In the genomic region with DNA sequence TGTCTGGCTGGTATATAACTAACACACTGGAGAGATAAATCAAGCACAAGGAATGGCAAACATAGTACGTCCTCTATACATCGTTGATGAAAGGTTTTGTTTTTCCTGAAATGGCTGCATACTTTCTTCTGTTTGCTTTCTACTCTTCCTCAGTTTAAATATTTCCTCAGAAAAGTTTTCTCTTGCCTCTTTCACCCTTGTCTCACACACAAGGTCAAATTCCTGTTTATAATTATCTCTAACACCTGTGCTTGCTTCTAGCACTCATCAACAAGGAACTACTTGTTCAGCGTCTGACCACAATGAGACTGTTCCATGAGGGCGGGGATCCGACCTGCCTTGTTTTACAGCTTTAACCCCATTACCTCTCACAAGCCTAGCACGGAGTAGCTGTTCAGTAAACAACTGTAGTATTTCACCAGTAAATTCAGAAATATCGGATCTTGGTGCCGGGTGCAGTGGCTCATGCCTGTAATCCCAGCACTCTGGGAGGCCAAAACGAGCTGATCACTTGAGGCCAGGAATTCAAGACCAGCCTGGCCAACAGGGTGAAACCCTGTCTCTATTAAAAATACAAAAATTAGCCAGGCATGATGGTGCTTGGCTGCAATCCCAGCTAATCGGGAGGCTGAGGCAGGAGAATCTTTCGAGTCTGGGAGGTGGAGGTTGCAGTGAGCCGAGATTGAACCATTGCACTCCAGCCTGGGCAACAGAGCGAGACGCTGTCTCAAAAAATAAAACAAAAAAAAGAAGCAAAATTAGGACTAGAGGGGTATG, we compare ENCODE assay signal across 1 cellular context.
A peak's percentile ranks its signal among the peaks of the same experiment; 100 is the strongest.
TF ChIP-seq lines count a peak whose summit lies in the region.

No MANE protein-coding gene starts in this region.

TF ChIP-seq in HepG2, 621 proteins besides CTCF, POLR2A, EP300 and RAD21 (continued from another document and continues in another):
- TF ChIP-seq, protein P1, sequence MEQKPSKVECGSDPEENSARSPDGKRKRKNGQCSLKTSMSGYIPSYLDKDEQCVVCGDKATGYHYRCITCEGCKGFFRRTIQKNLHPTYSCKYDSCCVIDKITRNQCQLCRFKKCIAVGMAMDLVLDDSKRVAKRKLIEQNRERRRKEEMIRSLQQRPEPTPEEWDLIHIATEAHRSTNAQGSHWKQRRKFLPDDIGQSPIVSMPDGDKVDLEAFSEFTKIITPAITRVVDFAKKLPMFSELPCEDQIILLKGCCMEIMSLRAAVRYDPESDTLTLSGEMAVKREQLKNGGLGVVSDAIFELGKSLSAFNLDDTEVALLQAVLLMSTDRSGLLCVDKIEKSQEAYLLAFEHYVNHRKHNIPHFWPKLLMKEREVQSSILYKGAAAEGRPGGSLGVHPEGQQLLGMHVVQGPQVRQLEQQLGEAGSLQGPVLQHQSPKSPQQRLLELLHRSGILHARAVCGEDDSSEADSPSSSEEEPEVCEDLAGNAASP (CRISPR knock-in tag; IDR thresholded peaks at IDR 0.05; ENCODE audit: borderline replicate concordance): peak; percentile 44; the same call in 1 of the 2 replicates
- no peak for TF ChIP-seq ZNF430 (CRISPR knock-in tag; IDR thresholded peaks at IDR 0.05)
- no peak for TF ChIP-seq MYC (CRISPR knock-in tag; IDR thresholded peaks at IDR 0.05; ENCODE audit: borderline replicate concordance)
- no peak for TF ChIP-seq HNF4G (IDR thresholded peaks at IDR 0.05; ENCODE audit: borderline replicate concordance, low read depth, low read length)
- no peak for TF ChIP-seq HNF4G (CRISPR knock-in tag; IDR thresholded peaks at IDR 0.05; ENCODE audit: borderline replicate concordance, low read depth)
- no peak for TF ChIP-seq MBD4 (IDR thresholded peaks at IDR 0.05; ENCODE audit: borderline replicate concordance, low read length)
- no peak for TF ChIP-seq ZNF136 (CRISPR knock-in tag; IDR thresholded peaks at IDR 0.05; ENCODE audit: low read depth)
- TF ChIP-seq, protein P2, sequence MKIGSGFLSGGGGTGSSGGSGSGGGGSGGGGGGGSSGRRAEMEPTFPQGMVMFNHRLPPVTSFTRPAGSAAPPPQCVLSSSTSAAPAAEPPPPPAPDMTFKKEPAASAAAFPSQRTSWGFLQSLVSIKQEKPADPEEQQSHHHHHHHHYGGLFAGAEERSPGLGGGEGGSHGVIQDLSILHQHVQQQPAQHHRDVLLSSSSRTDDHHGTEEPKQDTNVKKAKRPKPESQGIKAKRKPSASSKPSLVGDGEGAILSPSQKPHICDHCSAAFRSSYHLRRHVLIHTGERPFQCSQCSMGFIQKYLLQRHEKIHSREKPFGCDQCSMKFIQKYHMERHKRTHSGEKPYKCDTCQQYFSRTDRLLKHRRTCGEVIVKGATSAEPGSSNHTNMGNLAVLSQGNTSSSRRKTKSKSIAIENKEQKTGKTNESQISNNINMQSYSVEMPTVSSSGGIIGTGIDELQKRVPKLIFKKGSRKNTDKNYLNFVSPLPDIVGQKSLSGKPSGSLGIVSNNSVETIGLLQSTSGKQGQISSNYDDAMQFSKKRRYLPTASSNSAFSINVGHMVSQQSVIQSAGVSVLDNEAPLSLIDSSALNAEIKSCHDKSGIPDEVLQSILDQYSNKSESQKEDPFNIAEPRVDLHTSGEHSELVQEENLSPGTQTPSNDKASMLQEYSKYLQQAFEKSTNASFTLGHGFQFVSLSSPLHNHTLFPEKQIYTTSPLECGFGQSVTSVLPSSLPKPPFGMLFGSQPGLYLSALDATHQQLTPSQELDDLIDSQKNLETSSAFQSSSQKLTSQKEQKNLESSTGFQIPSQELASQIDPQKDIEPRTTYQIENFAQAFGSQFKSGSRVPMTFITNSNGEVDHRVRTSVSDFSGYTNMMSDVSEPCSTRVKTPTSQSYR (CRISPR knock-in tag; IDR thresholded peaks at IDR 0.05; ENCODE audit: borderline replicate concordance): no peak
- peak; percentile 87 for TF ChIP-seq RARA (CRISPR knock-in tag; IDR thresholded peaks at IDR 0.05)
- TF ChIP-seq, protein P3, sequence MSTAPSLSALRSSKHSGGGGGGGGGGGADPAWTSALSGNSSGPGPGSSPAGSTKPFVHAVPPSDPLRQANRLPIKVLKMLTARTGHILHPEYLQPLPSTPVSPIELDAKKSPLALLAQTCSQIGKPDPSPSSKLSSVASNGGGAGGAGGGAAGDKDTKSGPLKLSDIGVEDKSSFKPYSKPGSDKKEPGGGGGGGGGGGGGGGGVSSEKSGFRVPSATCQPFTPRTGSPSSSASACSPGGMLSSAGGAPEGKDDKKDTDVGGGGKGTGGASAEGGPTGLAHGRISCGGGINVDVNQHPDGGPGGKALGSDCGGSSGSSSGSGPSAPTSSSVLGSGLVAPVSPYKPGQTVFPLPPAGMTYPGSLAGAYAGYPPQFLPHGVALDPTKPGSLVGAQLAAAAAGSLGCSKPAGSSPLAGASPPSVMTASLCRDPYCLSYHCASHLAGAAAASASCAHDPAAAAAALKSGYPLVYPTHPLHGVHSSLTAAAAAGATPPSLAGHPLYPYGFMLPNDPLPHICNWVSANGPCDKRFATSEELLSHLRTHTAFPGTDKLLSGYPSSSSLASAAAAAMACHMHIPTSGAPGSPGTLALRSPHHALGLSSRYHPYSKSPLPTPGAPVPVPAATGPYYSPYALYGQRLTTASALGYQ (CRISPR knock-in tag; IDR thresholded peaks at IDR 0.05): peak; percentile 73; the same call in 1 of the 2 replicates
- peak; percentile 41; the same call in 1 of the 2 replicates for TF ChIP-seq ZNF878 (CRISPR knock-in tag; IDR thresholded peaks at IDR 0.05)
- peak; percentile 50; the same call in 1 of the 2 replicates for TF ChIP-seq HOXA3 (CRISPR knock-in tag; IDR thresholded peaks at IDR 0.05)
- TF ChIP-seq SCMH1 (CRISPR knock-in tag; IDR thresholded peaks at IDR 0.05; ENCODE audit: borderline replicate concordance): no peak
- TF ChIP-seq MAF1 (CRISPR knock-in tag; IDR thresholded peaks at IDR 0.05; ENCODE audit: borderline replicate concordance): no peak
- TF ChIP-seq HNF4A (CRISPR knock-in tag; IDR thresholded peaks at IDR 0.05): peak; percentile 63; the same call in 1 of the 2 replicates
- TF ChIP-seq POLR2AphosphoS5 (IDR thresholded peaks at IDR 0.05; ENCODE audit: low read depth, low read length): no peak
- TF ChIP-seq SNAPC2 (CRISPR knock-in tag; IDR thresholded peaks at IDR 0.05): 0 out of 2 replicates have a peak, but pooled peaks have one; percentile 38
- TF ChIP-seq AHR (CRISPR knock-in tag; IDR thresholded peaks at IDR 0.05): no peak
- TF ChIP-seq, protein P4, sequence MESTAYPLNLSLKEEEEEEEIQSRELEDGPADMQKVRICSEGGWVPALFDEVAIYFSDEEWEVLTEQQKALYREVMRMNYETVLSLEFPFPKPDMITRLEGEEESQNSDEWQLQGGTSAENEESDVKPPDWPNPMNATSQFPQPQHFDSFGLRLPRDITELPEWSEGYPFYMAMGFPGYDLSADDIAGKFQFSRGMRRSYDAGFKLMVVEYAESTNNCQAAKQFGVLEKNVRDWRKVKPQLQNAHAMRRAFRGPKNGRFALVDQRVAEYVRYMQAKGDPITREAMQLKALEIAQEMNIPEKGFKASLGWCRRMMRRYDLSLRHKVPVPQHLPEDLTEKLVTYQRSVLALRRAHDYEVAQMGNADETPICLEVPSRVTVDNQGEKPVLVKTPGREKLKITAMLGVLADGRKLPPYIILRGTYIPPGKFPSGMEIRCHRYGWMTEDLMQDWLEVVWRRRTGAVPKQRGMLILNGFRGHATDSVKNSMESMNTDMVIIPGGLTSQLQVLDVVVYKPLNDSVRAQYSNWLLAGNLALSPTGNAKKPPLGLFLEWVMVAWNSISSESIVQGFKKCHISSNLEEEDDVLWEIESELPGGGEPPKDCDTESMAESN (CRISPR knock-in tag; conservative IDR thresholded peaks at IDR 0.05): no peak
- TF ChIP-seq TCF7L2 (IDR thresholded peaks at IDR 0.05; ENCODE audit: low read depth, low read length): no peak
- peak; percentile 54 for TF ChIP-seq TCF7 (IDR thresholded peaks at IDR 0.05; ENCODE audit: low read depth)
- 0 out of 2 replicates have a peak, but pooled peaks have one; percentile 52 for TF ChIP-seq ARNT2 (CRISPR knock-in tag; IDR thresholded peaks at IDR 0.05; ENCODE audit: low read depth)
- TF ChIP-seq ZNF709 (CRISPR knock-in tag; IDR thresholded peaks at IDR 0.05): no peak
- TF ChIP-seq ZNF34 (CRISPR knock-in tag; IDR thresholded peaks at IDR 0.05; ENCODE audit: borderline replicate concordance): no peak
- no peak for TF ChIP-seq HNRNPH1 (optimal IDR thresholded peaks at IDR 0.05; ENCODE audit: low read depth, low read length)
- TF ChIP-seq ZNF205 (CRISPR knock-in tag; IDR thresholded peaks at IDR 0.05): no peak; the same call in 1 of the 2 replicates
- no peak for TF ChIP-seq FOXA1 (IDR thresholded peaks at IDR 0.05)
- peak; percentile 68 for TF ChIP-seq FOXA1 (CRISPR knock-in tag; IDR thresholded peaks at IDR 0.05)
- TF ChIP-seq KLF15 (CRISPR knock-in tag; IDR thresholded peaks at IDR 0.05; ENCODE audit: borderline replicate concordance): no peak
- TF ChIP-seq YY1 (IDR thresholded peaks at IDR 0.05; ENCODE audit: insufficient read depth, insufficient replicate concordance, low read depth, low read length): no peak
- no peak for TF ChIP-seq ZNF782 (CRISPR knock-in tag; IDR thresholded peaks at IDR 0.05; ENCODE audit: borderline replicate concordance)
- no peak for TF ChIP-seq ZBTB7B (CRISPR knock-in tag; IDR thresholded peaks at IDR 0.05)
- TF ChIP-seq ZBTB8A (CRISPR knock-in tag; IDR thresholded peaks at IDR 0.05; ENCODE audit: borderline replicate concordance, low read depth): no peak
- TF ChIP-seq TOPORS (CRISPR knock-in tag; IDR thresholded peaks at IDR 0.05): 0 out of 2 replicates have a peak, but pooled peaks have one; percentile 32
- no peak for TF ChIP-seq KDM6A (CRISPR knock-in tag; IDR thresholded peaks at IDR 0.05; ENCODE audit: low read depth)
- no peak for TF ChIP-seq ZNF343 (CRISPR knock-in tag; IDR thresholded peaks at IDR 0.05)
- TF ChIP-seq KLF16 (CRISPR knock-in tag; IDR thresholded peaks at IDR 0.05): peak in 1 of 2 experiments; percentile 23; a peak in 1 of 4 replicates
- no peak for TF ChIP-seq ZNF235 (CRISPR knock-in tag; IDR thresholded peaks at IDR 0.05; ENCODE audit: borderline replicate concordance)
- TF ChIP-seq ZNF446 (CRISPR knock-in tag; IDR thresholded peaks at IDR 0.05): no peak
- TF ChIP-seq KLF12 (CRISPR knock-in tag; IDR thresholded peaks at IDR 0.05; ENCODE audit: borderline replicate concordance): no peak
- no peak for TF ChIP-seq ATAD3A (CRISPR knock-in tag; IDR thresholded peaks at IDR 0.05)
- TF ChIP-seq TEAD3 (CRISPR knock-in tag; optimal IDR thresholded peaks at IDR 0.05; ENCODE audit: borderline replicate concordance): peak; percentile 71
- TF ChIP-seq NFYB (CRISPR knock-in tag; IDR thresholded peaks at IDR 0.05): no peak
- TF ChIP-seq, protein P5, sequence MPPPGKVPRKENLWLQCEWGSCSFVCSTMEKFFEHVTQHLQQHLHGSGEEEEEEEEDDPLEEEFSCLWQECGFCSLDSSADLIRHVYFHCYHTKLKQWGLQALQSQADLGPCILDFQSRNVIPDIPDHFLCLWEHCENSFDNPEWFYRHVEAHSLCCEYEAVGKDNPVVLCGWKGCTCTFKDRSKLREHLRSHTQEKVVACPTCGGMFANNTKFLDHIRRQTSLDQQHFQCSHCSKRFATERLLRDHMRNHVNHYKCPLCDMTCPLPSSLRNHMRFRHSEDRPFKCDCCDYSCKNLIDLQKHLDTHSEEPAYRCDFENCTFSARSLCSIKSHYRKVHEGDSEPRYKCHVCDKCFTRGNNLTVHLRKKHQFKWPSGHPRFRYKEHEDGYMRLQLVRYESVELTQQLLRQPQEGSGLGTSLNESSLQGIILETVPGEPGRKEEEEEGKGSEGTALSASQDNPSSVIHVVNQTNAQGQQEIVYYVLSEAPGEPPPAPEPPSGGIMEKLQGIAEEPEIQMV (CRISPR knock-in tag; IDR thresholded peaks at IDR 0.05; ENCODE audit: low read depth): 0 out of 2 replicates have a peak, but pooled peaks have one; percentile 29
- TF ChIP-seq SP1 (IDR thresholded peaks at IDR 0.05): no peak
- no peak for TF ChIP-seq SP1 (CRISPR knock-in tag; IDR thresholded peaks at IDR 0.05)
- TF ChIP-seq ZNF282 (IDR thresholded peaks at IDR 0.05; ENCODE audit: partially characterized antibody): no peak
- peak; percentile 77 for TF ChIP-seq NFIC (IDR thresholded peaks at IDR 0.05; ENCODE audit: low read length)
- TF ChIP-seq, protein P6, sequence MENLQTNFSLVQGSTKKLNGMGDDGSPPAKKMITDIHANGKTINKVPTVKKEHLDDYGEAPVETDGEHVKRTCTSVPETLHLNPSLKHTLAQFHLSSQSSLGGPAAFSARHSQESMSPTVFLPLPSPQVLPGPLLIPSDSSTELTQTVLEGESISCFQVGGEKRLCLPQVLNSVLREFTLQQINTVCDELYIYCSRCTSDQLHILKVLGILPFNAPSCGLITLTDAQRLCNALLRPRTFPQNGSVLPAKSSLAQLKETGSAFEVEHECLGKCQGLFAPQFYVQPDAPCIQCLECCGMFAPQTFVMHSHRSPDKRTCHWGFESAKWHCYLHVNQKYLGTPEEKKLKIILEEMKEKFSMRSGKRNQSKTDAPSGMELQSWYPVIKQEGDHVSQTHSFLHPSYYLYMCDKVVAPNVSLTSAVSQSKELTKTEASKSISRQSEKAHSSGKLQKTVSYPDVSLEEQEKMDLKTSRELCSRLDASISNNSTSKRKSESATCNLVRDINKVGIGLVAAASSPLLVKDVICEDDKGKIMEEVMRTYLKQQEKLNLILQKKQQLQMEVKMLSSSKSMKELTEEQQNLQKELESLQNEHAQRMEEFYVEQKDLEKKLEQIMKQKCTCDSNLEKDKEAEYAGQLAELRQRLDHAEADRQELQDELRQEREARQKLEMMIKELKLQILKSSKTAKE (CRISPR knock-in tag; IDR thresholded peaks at IDR 0.05; ENCODE audit: borderline replicate concordance): peak; percentile 78
- peak; percentile 40; the same call in 1 of the 2 replicates for TF ChIP-seq FOXP1 (IDR thresholded peaks at IDR 0.05)
- TF ChIP-seq FOXP1 (CRISPR knock-in tag; IDR thresholded peaks at IDR 0.05): peak; percentile 92
- TF ChIP-seq DNMT1 (CRISPR knock-in tag; IDR thresholded peaks at IDR 0.05): no peak
- TF ChIP-seq, protein P7, sequence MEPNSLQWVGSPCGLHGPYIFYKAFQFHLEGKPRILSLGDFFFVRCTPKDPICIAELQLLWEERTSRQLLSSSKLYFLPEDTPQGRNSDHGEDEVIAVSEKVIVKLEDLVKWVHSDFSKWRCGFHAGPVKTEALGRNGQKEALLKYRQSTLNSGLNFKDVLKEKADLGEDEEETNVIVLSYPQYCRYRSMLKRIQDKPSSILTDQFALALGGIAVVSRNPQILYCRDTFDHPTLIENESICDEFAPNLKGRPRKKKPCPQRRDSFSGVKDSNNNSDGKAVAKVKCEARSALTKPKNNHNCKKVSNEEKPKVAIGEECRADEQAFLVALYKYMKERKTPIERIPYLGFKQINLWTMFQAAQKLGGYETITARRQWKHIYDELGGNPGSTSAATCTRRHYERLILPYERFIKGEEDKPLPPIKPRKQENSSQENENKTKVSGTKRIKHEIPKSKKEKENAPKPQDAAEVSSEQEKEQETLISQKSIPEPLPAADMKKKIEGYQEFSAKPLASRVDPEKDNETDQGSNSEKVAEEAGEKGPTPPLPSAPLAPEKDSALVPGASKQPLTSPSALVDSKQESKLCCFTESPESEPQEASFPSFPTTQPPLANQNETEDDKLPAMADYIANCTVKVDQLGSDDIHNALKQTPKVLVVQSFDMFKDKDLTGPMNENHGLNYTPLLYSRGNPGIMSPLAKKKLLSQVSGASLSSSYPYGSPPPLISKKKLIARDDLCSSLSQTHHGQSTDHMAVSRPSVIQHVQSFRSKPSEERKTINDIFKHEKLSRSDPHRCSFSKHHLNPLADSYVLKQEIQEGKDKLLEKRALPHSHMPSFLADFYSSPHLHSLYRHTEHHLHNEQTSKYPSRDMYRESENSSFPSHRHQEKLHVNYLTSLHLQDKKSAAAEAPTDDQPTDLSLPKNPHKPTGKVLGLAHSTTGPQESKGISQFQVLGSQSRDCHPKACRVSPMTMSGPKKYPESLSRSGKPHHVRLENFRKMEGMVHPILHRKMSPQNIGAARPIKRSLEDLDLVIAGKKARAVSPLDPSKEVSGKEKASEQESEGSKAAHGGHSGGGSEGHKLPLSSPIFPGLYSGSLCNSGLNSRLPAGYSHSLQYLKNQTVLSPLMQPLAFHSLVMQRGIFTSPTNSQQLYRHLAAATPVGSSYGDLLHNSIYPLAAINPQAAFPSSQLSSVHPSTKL (CRISPR knock-in tag; IDR thresholded peaks at IDR 0.05): peak; percentile 91
